8 cellular contexts compared by ENCODE assay signal in the genomic region with DNA sequence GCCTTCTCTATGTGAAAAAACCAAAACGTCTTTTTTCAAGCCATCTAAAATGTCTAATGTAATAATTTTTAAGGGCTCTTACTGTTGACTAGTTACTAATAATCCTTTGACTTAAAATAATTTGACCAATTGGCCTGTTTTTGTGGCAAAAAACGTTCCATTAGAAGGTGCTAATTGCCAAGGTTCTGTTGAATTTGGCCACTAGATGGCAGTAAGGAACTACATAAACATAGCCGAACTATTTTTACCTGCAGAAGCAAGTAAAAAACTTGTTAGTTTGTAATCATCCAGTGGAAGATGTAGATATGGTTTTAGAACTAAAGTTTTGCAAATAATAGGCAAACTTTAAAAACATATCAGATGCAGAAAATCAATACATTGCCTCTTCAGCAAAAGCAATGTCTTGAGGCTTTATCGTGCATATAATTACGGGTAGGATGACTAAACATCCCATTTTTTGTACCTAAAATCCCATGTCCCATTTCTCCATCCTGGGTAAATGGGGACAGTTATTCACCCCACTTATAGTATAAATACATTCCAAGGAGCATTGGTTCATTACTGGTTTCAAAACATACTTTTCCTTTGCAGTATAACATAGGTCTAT. TPM values are rescaled to one million over a fixed set of nuclear protein-coding genes. Genes with fewer than 3 reads are reported as not detected.
DNase-seq lines count a peak whose midpoint lies in the region; ATAC-seq and TF ChIP-seq lines count a peak whose summit lies in the region.

No MANE protein-coding gene starts in this region.

- H3K27me3 ChIP-seq in SK-N-SH (ENCODE audit: insufficient read depth) = no peaks in the 10 kb centered on the region; the same call in 1 of the 2 replicates
- H3K27me3 ChIP-seq in fibroblast of lung (ENCODE audit: control insufficient read depth, insufficient read depth, low read length) = no peaks in the 10 kb centered on the region

- H3K4me1 Mint-ChIP-seq in activated naive CD4-positive, alpha-beta T cell treated with anti-CD3 and anti-CD28 coated beads, Interleukin-2, amount 10 ng/mL, durations not matched to agents 7 days and 5 days = no peaks in the 10 kb centered on the region
- peaks cover 14% of the 10 kb centered on the region for H3K4me1 Mint-ChIP-seq in osteocyte (ENCODE audit: unreplicated experiment)

- no peaks in the 10 kb centered on the region for H3K9me3 ChIP-seq in SK-N-SH
- no peaks in the 10 kb centered on the region for H3K9me3 ChIP-seq in fibroblast of lung (ENCODE audit: control insufficient read depth, insufficient read depth, low read depth, low read length)

- peak; percentile 24 for DNase-seq in activated naive CD4-positive, alpha-beta T cell treated with anti-CD3 and anti-CD28 coated beads, Interleukin-2, amount 10 ng/mL, durations not matched to agents 7 days and 5 days
- no peak for DNase-seq in activated naive CD4-positive, alpha-beta T cell (lab: John Stamatoyannopoulos, UW)
- DNase-seq in Jurkat, Clone E6-1 (ENCODE audit: low read depth, low spot score) = peak; percentile 69
- DNase-seq in SK-N-SH = peak; percentile 39
- peak; percentile 54 to 74 for DNase-seq in fibroblast of lung (ENCODE audit: low read depth in 2 of 2)
- DNase-seq in osteocyte (ENCODE audit: extremely low spot score, unreplicated experiment) = no peak
- no peak for DNase-seq in activated CD4-positive, alpha-beta T cell treated with anti-CD3 and anti-CD28 coated beads, Interleukin-2, amount 50 U/mL, for 48 hours

- H3K4me3 ChIP-seq in Jurkat, Clone E6-1 (ENCODE audit: low read length) = no peak overlapping the region
- H3K4me3 ChIP-seq in SK-N-SH (ENCODE audit: low read depth in 2 of 2, low read length in 1 of 2) = peak overlapping the region in 1 of 2 experiments; percentile 29; a peak in 1 of 4 replicates
- H3K4me3 ChIP-seq in fibroblast of lung (replicated peaks in 1 of 4; ENCODE audit: control extremely low read depth in 1 of 4, insufficient read depth in 1 of 4, low read depth in 3 of 4, low read length in 4 of 4) = no peak overlapping the region

- H3K4me3 Mint-ChIP-seq in activated naive CD4-positive, alpha-beta T cell treated with anti-CD3 and anti-CD28 coated beads, Interleukin-2, amount 10 ng/mL, durations not matched to agents 7 days and 5 days = no peak overlapping the region
- H3K4me3 Mint-ChIP-seq in osteocyte (ENCODE audit: unreplicated experiment) = no peak overlapping the region

- no peak for ATAC-seq in HG03135 (IDR thresholded peaks at IDR 0.05; ENCODE audit: unreplicated experiment)

- H3K36me3 ChIP-seq in SK-N-SH (replicated peaks in 1 of 2; ENCODE audit: control insufficient read depth in 1 of 2, insufficient read depth in 2 of 2, low read length in 1 of 2) (no peaks in the 10 kb centered on the region), fibroblast of lung (ENCODE audit: control insufficient read depth, insufficient read depth, low read length) (no peaks in the 10 kb centered on the region)

- H4K20me1 ChIP-seq in SK-N-SH (ENCODE audit: insufficient read depth) (no peaks in the 10 kb centered on the region), fibroblast of lung (ENCODE audit: control insufficient read depth, extremely low read depth, insufficient read depth, low read length) (no peaks in the 10 kb centered on the region)

- H3K4me2 ChIP-seq in SK-N-SH = no peak overlapping the region
- H3K4me2 ChIP-seq in fibroblast of lung (ENCODE audit: extremely low read depth, insufficient read depth, low read length) = no peak overlapping the region

- TF ChIP-seq RAD21 in SK-N-SH (IDR thresholded peaks at IDR 0.05; ENCODE audit: low read length) = peak; percentile 93

- H3K36me3 Mint-ChIP-seq in activated naive CD4-positive, alpha-beta T cell treated with anti-CD3 and anti-CD28 coated beads, Interleukin-2, amount 10 ng/mL, durations not matched to agents 7 days and 5 days = no peaks in the 10 kb centered on the region
- H3K36me3 Mint-ChIP-seq in osteocyte (ENCODE audit: unreplicated experiment) = no peaks in the 10 kb centered on the region

- TF ChIP-seq EP300 in SK-N-SH (IDR thresholded peaks at IDR 0.05; ENCODE audit: borderline replicate concordance in 1 of 2, low read depth in 1 of 2, low read length in 1 of 2) = no peak

- no peak overlapping the region for H3K9ac ChIP-seq in SK-N-SH
- H3K9ac ChIP-seq in fibroblast of lung (ENCODE audit: insufficient read depth, low read length) = no peak overlapping the region

- peak; percentile 96 for TF ChIP-seq CTCF in SK-N-SH (IDR thresholded peaks at IDR 0.05)
- peak; percentile 69 to 75 for TF ChIP-seq CTCF in fibroblast of lung (conservative IDR thresholded peaks at IDR 0.05 in 1 of 2, IDR thresholded peaks at IDR 0.05 in 1 of 2; ENCODE audit: low read depth in 1 of 2, low read length in 2 of 2)
- peak; percentile 88 for TF ChIP-seq CTCF in osteocyte (IDR thresholded peaks at IDR 0.05)

- H3K27ac Mint-ChIP-seq in activated naive CD4-positive, alpha-beta T cell treated with anti-CD3 and anti-CD28 coated beads, Interleukin-2, amount 10 ng/mL, durations not matched to agents 7 days and 5 days = no peak overlapping the region
- H3K27ac Mint-ChIP-seq in osteocyte (ENCODE audit: unreplicated experiment) = no peak overlapping the region

- POLR2A ChIA-PET in SK-N-SH (lab: Yijun Ruan, JAX) = no interaction called here

- no peaks in the 10 kb centered on the region for H3K9me3 Mint-ChIP-seq in activated naive CD4-positive, alpha-beta T cell treated with anti-CD3 and anti-CD28 coated beads, Interleukin-2, amount 10 ng/mL, durations not matched to agents 7 days and 5 days
- no peaks in the 10 kb centered on the region for H3K9me3 Mint-ChIP-seq in osteocyte (ENCODE audit: unreplicated experiment)

- CTCF ChIA-PET in activated naive CD4-positive, alpha-beta T cell treated with anti-CD3 and anti-CD28 coated beads, Interleukin-2, amount 10 ng/mL, durations not matched to agents 7 days and 5 days (lab: Charles Lee) = interaction anchor here (1.0 kb wide), 3 partner anchors 33 to 238 kb away, joined by 3 to 10 read pairs (median 5); no protein-coding TSS in a partner anchor
- CTCF ChIA-PET in SK-N-SH (lab: Yijun Ruan, JAX) = interaction anchor here (0.6 to 1.0 kb wide), 11 partner anchors 18 to 1046 kb away, joined by 3 to 10 read pairs (median 5); no protein-coding TSS in a partner anchor

- H3K4me1 ChIP-seq in SK-N-SH (ENCODE audit: control insufficient read depth in 1 of 2, insufficient read depth in 2 of 2, low read depth in 1 of 2, low read length in 1 of 2) (peaks cover 0 to 5% of the 10 kb centered on the region in 2 experiments; a peak in 1 of 4 replicates), fibroblast of lung (ENCODE audit: control insufficient read depth, extremely low read depth, insufficient read depth, low read length) (no peaks in the 10 kb centered on the region)

- no peaks in the 10 kb centered on the region for H3K79me2 ChIP-seq in SK-N-SH (ENCODE audit: insufficient read depth)
- no peaks in the 10 kb centered on the region for H3K79me2 ChIP-seq in fibroblast of lung (ENCODE audit: control insufficient read depth, insufficient read depth, low read length)

- H3K27me3 Mint-ChIP-seq in activated naive CD4-positive, alpha-beta T cell treated with anti-CD3 and anti-CD28 coated beads, Interleukin-2, amount 10 ng/mL, durations not matched to agents 7 days and 5 days = peaks cover 25% of the 10 kb centered on the region
- H3K27me3 Mint-ChIP-seq in osteocyte (ENCODE audit: unreplicated experiment) = peaks cover 34% of the 10 kb centered on the region

- 38% methylated on average over 5 of the region's 5 CpGs for WGBS in SK-N-SH (ENCODE audit: low lambda C conversion rate)

- H2AFZ ChIP-seq in SK-N-SH (ENCODE audit: low read depth) (no peak overlapping the region), fibroblast of lung (ENCODE audit: low read length) (no peak overlapping the region)

- no peak overlapping the region for H3K27ac ChIP-seq in SK-N-SH (ENCODE audit: low read depth in 2 of 2, low read length in 1 of 2)
- no peak overlapping the region for H3K27ac ChIP-seq in fibroblast of lung (ENCODE audit: insufficient read depth, low read length)

- no peaks in the 10 kb centered on the region for H3K9me2 ChIP-seq in SK-N-SH

- no peaks in the 10 kb centered on the region for H3F3A ChIP-seq in SK-N-SH (replicated peaks; ENCODE audit: insufficient read depth)

TF ChIP-seq in SK-N-SH, 30 proteins besides CTCF, POLR2A, EP300 and RAD21 (continues in another document):
- TF ChIP-seq REST (IDR thresholded peaks at IDR 0.05; ENCODE audit: low read depth, low read length) (no peak), GATA2 (CRISPR knock-in tag; IDR thresholded peaks at IDR 0.05) (no peak), SMC3 (IDR thresholded peaks at IDR 0.05; ENCODE audit: low read depth, low read length) (peak; percentile 80)

RNA-seq across cellular contexts. Expression of gene PROM1, which starts 57.6 kb away (rescaled TPM):
- not detected for polyA plus RNA-seq in Jurkat, Clone E6-1 (2012; ENCODE audit: insufficient read depth, insufficient read length)
- polyA plus RNA-seq in SK-N-SH (2012; rRNA removed) (not detected in 2 replicates), fibroblast of lung (0.03 and 0.10 TPM in 2 replicates)
- not detected in 2 replicates for polyA plus RNA-seq in SK-N-SH (2012; cell fraction: cytosol; rRNA removed)
- polyA plus RNA-seq in SK-N-SH (2012; cell fraction: nucleus; rRNA removed) = not detected in 2 replicates
- total RNA-seq in fibroblast of lung (under 0.01 and 0.17 TPM in 2 replicates), osteocyte (not detected in 2 replicates)
- not detected in 2 replicates for polyA plus RNA-seq in fibroblast of lung (2012)
- not detected in 2 replicates for polyA minus RNA-seq in fibroblast of lung (ENCODE audit: low replicate concordance)

Comparison
In these comparisons a context has a peak if more than half of its experiments do, and no peak if none do; other contexts are left out.
1. DNase-seq: peak in activated naive CD4-positive, alpha-beta T cell treated with anti-CD3 and anti-CD28 coated beads, Interleukin-2, amount 10 ng/mL, durations not matched to agents 7 days and 5 days (single experiment), Jurkat, Clone E6-1 (single experiment), SK-N-SH (single experiment) and fibroblast of lung (2 of 2); none in activated naive CD4-positive, alpha-beta T cell (0 of 4), osteocyte (single experiment) and activated CD4-positive, alpha-beta T cell treated with anti-CD3 and anti-CD28 coated beads, Interleukin-2, amount 50 U/mL, for 48 hours (0 of 2).
2. Peak in every context shown above with its lines, with median percentiles within 50 percentile points of each other: CTCF ChIP-seq.